13 cellular contexts compared by ENCODE assay signal in the genomic region with DNA sequence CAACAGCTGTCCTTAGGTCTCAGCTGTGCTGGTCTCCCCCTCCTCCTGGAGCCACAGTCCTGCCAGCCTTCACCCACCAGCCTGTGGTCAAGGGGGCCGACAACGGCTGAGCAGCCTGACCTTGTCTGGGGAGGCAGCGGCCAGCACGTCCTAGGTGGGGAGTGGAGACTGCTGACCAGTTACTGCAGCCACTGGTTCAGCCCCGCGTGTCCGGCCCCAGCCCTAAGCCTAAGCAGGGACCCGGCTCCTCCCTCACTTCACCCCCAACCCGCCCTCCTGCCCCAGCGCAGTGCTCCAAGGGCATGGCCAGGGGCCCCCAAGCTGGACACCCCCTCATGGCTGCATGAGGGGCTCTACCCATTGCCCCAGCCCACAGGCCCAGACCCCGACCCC.
DNase-seq lines count a peak whose midpoint lies in the region; ATAC-seq, FAIRE-seq and TF ChIP-seq lines count a peak whose summit lies in the region.
"Had no signal": no experiment of that assay in that cellular context is flagged by ENCODE, and none has a peak within 500 bp of the region (broad histone marks: within the 10 kb centered on the region; RNA-seq: fewer than 3 reads in every experiment).

No MANE protein-coding gene starts in this region.

- peaks cover 0 to 24% (median 19%) of the 10 kb centered on the region in 6 donors for H3K36me3 ChIP-seq in spleen

- H3K4me3 Mint-ChIP-seq in CD4-positive, alpha-beta T cell, result peak overlapping the region; percentile 45

- CTCF ChIA-PET in CD4-positive, alpha-beta T cell (lab: Charles Lee), result interaction anchor here (0.6 to 1.6 kb wide), 6 partner anchors 12 to 117 kb away, joined by 3 to 6 read pairs (median 4); partner anchors contain the start of gene FAAP20

- peak in 1 of 10 experiments; percentile 6 for DNase-seq in CD4-positive, alpha-beta T cell
- DNase-seq in left lobe of liver (ENCODE audit: low spot score) (no peak), spleen (peak; percentile 83), GM12892 (ENCODE audit: insufficient read length) (no peak), EL (no peak), SHP77 treated with DMSO at 0.1 percent for 48 hours (lab: John Stamatoyannopoulos, UW) (no peak)

- H3K27ac ChIP-seq in CD4-positive, alpha-beta T cell (ENCODE audit: low read depth, low read length), result peak overlapping the region; percentile 43
- H3K27ac ChIP-seq in VCaP, result peak overlapping the region; percentile 30; the same call in 1 of the 2 replicates
- H3K27ac ChIP-seq in spleen, result peak overlapping the region in 7 of 8 donors; percentile 48 to 96 (median 90)
- H3K27ac ChIP-seq: C4-2B, WERI-Rb-1 had no signal

- peaks cover 30% of the 10 kb centered on the region for H3K36me3 Mint-ChIP-seq in CD4-positive, alpha-beta T cell (ENCODE audit: low read depth)

- 41 to 57% (median 50%) methylated on average over 10 to 11 of the region's 11 CpGs for WGBS in spleen, 5 donors

- no peak for TF ChIP-seq CTCF in CD4-positive, alpha-beta T cell (IDR thresholded peaks at IDR 0.05)
- TF ChIP-seq CTCF in VCaP (conservative IDR thresholded peaks at IDR 0.05) (no peak), spleen (IDR thresholded peaks at IDR 0.05 in 8 of 11, conservative IDR thresholded peaks at IDR 0.05 in 3 of 11) (no peak)

- FAIRE-seq in GM12892 (lab: Jason Lieb, UNC), result no peak
- FAIRE-seq: colon, RCC 7860 had no signal

- H3K27me3 Mint-ChIP-seq in CD4-positive, alpha-beta T cell, result no peaks in the 10 kb centered on the region

- peaks cover 36 to 78% (median 69%) of the 10 kb centered on the region in 6 donors for H3K4me1 ChIP-seq in spleen

- peaks cover 27% of the 10 kb centered on the region for H3K4me1 Mint-ChIP-seq in CD4-positive, alpha-beta T cell (ENCODE audit: low read depth)

- H3K9me3 ChIP-seq in CD4-positive, alpha-beta T cell (ENCODE audit: control insufficient read depth, low read length), result no peaks in the 10 kb centered on the region
- no peaks in the 10 kb centered on the region for H3K9me3 ChIP-seq in spleen

- POLR2A ChIA-PET in CD4-positive, alpha-beta T cell (lab: Charles Lee), result interaction anchor here (0.6 to 3.3 kb wide), 9 partner anchors 11 to 273 kb away, joined by 3 to 34 read pairs (median 6); partner anchors contain the start of gene FAAP20

- ATAC-seq in CD4-positive, alpha-beta T cell (ENCODE audit: poor library complexity), result no peak
- ATAC-seq in left lobe of liver (peak; percentile 4), HG03469 (IDR thresholded peaks at IDR 0.05; ENCODE audit: unreplicated experiment) (no peak)

- H3K4me3 ChIP-seq in spleen, result no peak overlapping the region

- no peaks in the 10 kb centered on the region for H3K9me3 Mint-ChIP-seq in CD4-positive, alpha-beta T cell
- H3K9me3 Mint-ChIP-seq: activated T-helper 2 cell treated with anti-CD3 and anti-CD28 coated beads, Interferon-gamma antibody, Interleukin-2, Interleukin-4, amounts not matched to agents 10 μg/mL and 5 μg/mL and 100 μg/mL, durations not matched to agents 14 hours and 24 hours and 36 hours had no signal

- H3K27me3 ChIP-seq in CD4-positive, alpha-beta T cell (ENCODE audit: control insufficient read depth, insufficient read depth, low read length), result no peaks in the 10 kb centered on the region
- H3K27me3 ChIP-seq in spleen (replicated peaks in 1 of 7), result peaks cover 0 to 33% (median 0%) of the 10 kb centered on the region in 7 donors

- intact Hi-C loops in CD4-positive, alpha-beta T cell (cut with DNase I, micrococcal nuclease), result loop anchor here (5.0 to 10.0 kb wide), 2 partner anchors 73 to 80 kb away; no protein-coding TSS in a partner anchor
- intact Hi-C loops in spleen (cut with DNase I; ENCODE audit: low total_unique reads), result loop anchor here (5.0 kb wide), 1 partner anchor 115 kb away; no protein-coding TSS in a partner anchor

- peak overlapping the region; percentile 92 for H3K27ac Mint-ChIP-seq in CD4-positive, alpha-beta T cell
- H3K27ac Mint-ChIP-seq: activated T-helper 2 cell treated with anti-CD3 and anti-CD28 coated beads, Interferon-gamma antibody, Interleukin-2, Interleukin-4, amounts not matched to agents 10 μg/mL and 5 μg/mL and 100 μg/mL, durations not matched to agents 14 hours and 24 hours and 36 hours had no signal

- no peak for TF ChIP-seq POLR2A in spleen (IDR thresholded peaks at IDR 0.05)
- TF ChIP-seq POLR2A in GM12892 (IDR thresholded peaks at IDR 0.05; ENCODE audit: low read depth, low read length), result no peak

Comparison
In these comparisons a context has a peak if more than half of its experiments do, and no peak if none do; other contexts are left out.
1. H3K27ac ChIP-seq: peak in every context shown above with its lines; median percentile 90 in spleen; 43 in CD4-positive, alpha-beta T cell; 30 in VCaP.